ENCODE assay signal across 10 cellular contexts in the genomic region with DNA sequence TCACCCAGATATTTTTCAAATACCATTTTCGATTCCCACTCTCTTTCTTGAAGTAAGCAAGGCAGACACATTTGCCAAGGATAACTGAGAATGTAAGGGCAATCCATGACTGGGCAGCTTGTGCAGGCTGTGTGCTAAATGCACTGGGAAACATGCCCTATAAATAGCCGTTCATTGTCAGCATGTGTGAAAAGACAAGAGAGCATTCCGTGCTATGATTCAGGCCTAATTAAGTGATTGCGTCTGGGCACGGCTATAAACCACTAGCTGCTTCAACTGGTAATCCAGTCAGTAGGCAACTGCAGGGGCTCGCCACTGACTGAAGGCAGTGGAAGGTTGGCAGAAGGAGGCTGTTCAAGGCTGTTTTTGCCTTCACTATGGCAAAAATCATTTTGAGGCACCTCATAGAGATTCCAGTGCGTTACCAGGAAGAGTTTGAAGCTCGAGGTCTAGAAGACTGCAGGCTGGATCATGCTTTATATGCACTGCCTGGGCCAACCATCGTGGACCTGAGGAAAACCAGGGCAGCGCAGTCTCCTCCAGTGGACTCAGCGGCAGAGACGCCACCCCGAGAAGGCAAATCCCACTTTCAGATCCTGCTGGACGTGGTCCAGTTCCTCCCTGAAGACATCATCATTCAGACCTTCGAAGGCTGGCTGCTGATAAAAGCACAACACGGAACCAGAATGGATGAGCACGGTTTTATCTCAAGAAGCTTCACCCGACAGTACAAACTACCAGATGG. TPM values are rescaled to one million over a fixed set of nuclear protein-coding genes. Genes with fewer than 3 reads are reported as not detected.
DNase-seq lines count a peak whose midpoint lies in the region; ATAC-seq and TF ChIP-seq lines count a peak whose summit lies in the region.
"Had no signal": no experiment of that assay in that cellular context is flagged by ENCODE, and none has a peak within 500 bp of the region (broad histone marks: within the 10 kb centered on the region; RNA-seq: fewer than 3 reads in every experiment).

A gene with protein sequence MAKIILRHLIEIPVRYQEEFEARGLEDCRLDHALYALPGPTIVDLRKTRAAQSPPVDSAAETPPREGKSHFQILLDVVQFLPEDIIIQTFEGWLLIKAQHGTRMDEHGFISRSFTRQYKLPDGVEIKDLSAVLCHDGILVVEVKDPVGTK (plus strand): TSS at position 287 of the 745 bp plus-strand sequence. CDS start 91 bp downstream, at position 378.

- TF ChIP-seq EP300 in SK-N-SH (IDR thresholded peaks at IDR 0.05; ENCODE audit: borderline replicate concordance in 1 of 2, low read depth in 1 of 2, low read length in 1 of 2) = no peak

- H3K4me3 ChIP-seq in GM23248 (peak within 1 kb of the TSS; percentile 36), SK-N-SH (ENCODE audit: low read depth in 2 of 2, low read length in 1 of 2) (peak within 1 kb of the TSS in 1 of 2 experiments; percentile 25; a peak in 2 of 4 replicates)

- H3K9me2 ChIP-seq in GM23248 (ENCODE audit: insufficient read depth) (no peaks in the 10 kb centered on the region), SK-N-SH (no peaks in the 10 kb centered on the region)

- peaks cover 26% of the 10 kb centered on the region for H3K27me3 Mint-ChIP-seq in activated CD8-positive, alpha-beta memory T cell treated with anti-CD3 and anti-CD28 coated beads, Interleukin-2, amount 10 ng/mL, durations not matched to agents 7 days and 5 days

- H3K9me3 ChIP-seq in GM23248 (ENCODE audit: low read depth) = no peaks in the 10 kb centered on the region
- H3K9me3 ChIP-seq in SK-N-SH = no peaks in the 10 kb centered on the region

- H3K27me3 ChIP-seq in GM23248 (replicated peaks; ENCODE audit: insufficient read depth) (no peaks in the 10 kb centered on the region), SK-N-SH (ENCODE audit: insufficient read depth) (no peaks in the 10 kb centered on the region)

- no peaks in the 10 kb centered on the region for H3K36me3 Mint-ChIP-seq in activated CD8-positive, alpha-beta memory T cell treated with anti-CD3 and anti-CD28 coated beads, Interleukin-2, amount 10 ng/mL, durations not matched to agents 7 days and 5 days

- H3K27ac ChIP-seq in GM23248 = peak within 1 kb of the TSS; percentile 69
- H3K27ac ChIP-seq in SK-N-SH (ENCODE audit: low read depth in 2 of 2, low read length in 1 of 2) = peak within 1 kb of the TSS; percentile 44 to 78; a peak in 2 of 4 replicates

- H3K36me3 ChIP-seq in GM23248 (ENCODE audit: low read depth) (no peaks in the 10 kb centered on the region), SK-N-SH (replicated peaks in 1 of 2; ENCODE audit: control insufficient read depth in 1 of 2, insufficient read depth in 2 of 2, low read length in 1 of 2) (no peaks in the 10 kb centered on the region)

- H3K27ac Mint-ChIP-seq in activated CD8-positive, alpha-beta memory T cell treated with anti-CD3 and anti-CD28 coated beads, Interleukin-2, amount 10 ng/mL, durations not matched to agents 7 days and 5 days = no peak within 1 kb of the TSS

- H4K20me1 ChIP-seq in GM23248 (ENCODE audit: insufficient read depth) (no peaks in the 10 kb centered on the region), SK-N-SH (ENCODE audit: insufficient read depth) (no peaks in the 10 kb centered on the region)

- peak; percentile 83 for ATAC-seq in Right ventricle myocardium inferior
- ATAC-seq in sciatic nerve = peak; percentile 28
- no peak for ATAC-seq in activated CD8-positive, alpha-beta memory T cell treated with anti-CD3 and anti-CD28 coated beads, Interleukin-2, amount 10 ng/mL, durations not matched to agents 7 days and 5 days
- ATAC-seq in HG02759 (IDR thresholded peaks at IDR 0.05; ENCODE audit: unreplicated experiment) = no peak
- ATAC-seq in HG03097 (IDR thresholded peaks at IDR 0.05; ENCODE audit: low FRiP score, unreplicated experiment) = no peak

- WGBS in GM23248 (ENCODE audit: low coverage in 1 of 2, low lambda C conversion rate in 2 of 2, missing lambda C conversion rate in 2 of 2), 2 experiments = 27 to 34% methylated on average over 18 of the region's 18 CpGs
- WGBS in SK-N-SH (ENCODE audit: low lambda C conversion rate) = 36% methylated on average over 18 of the region's 18 CpGs

- TF ChIP-seq RAD21 in SK-N-SH (IDR thresholded peaks at IDR 0.05; ENCODE audit: low read length) = no peak

- no peak for TF ChIP-seq CTCF in SK-N-SH (IDR thresholded peaks at IDR 0.05)

- CTCF ChIA-PET in SK-N-SH (lab: Yijun Ruan, JAX) = interaction anchor here (1.0 to 2.4 kb wide), 3 partner anchors 34 to 451 kb away, joined by 3 to 17 read pairs (median 3); no protein-coding TSS in a partner anchor
- CTCF ChIA-PET in activated CD8-positive, alpha-beta memory T cell treated with anti-CD3 and anti-CD28 coated beads, Interleukin-2, amount 10 ng/mL, durations not matched to agents 7 days and 5 days (lab: Charles Lee) = no interaction called here

- H3K9me3 Mint-ChIP-seq in activated CD8-positive, alpha-beta memory T cell treated with anti-CD3 and anti-CD28 coated beads, Interleukin-2, amount 10 ng/mL, durations not matched to agents 7 days and 5 days (ENCODE audit: low read depth) = no peaks in the 10 kb centered on the region

- H3K4me1 ChIP-seq in GM23248 (ENCODE audit: insufficient read depth) = peaks cover 47% of the 10 kb centered on the region
- H3K4me1 ChIP-seq in SK-N-SH (ENCODE audit: control insufficient read depth in 1 of 2, insufficient read depth in 2 of 2, low read depth in 1 of 2, low read length in 1 of 2) = peaks cover 5 to 23% of the 10 kb centered on the region in 2 experiments; a peak in 3 of 4 replicates

- POLR2A ChIA-PET in SK-N-SH (lab: Yijun Ruan, JAX) = no interaction called here

- H3K9ac ChIP-seq in GM23248 (peak within 1 kb of the TSS; percentile 31), SK-N-SH (no peak within 1 kb of the TSS)

- in situ Hi-C loops in GM23248 (cut with MboI) = no loop called here

- H3K4me2 ChIP-seq in GM23248 (ENCODE audit: unreplicated experiment) (peak within 1 kb of the TSS; percentile 77), SK-N-SH (peak within 1 kb of the TSS; percentile 14)

- no peaks in the 10 kb centered on the region for H3K4me1 Mint-ChIP-seq in activated CD8-positive, alpha-beta memory T cell treated with anti-CD3 and anti-CD28 coated beads, Interleukin-2, amount 10 ng/mL, durations not matched to agents 7 days and 5 days

- H3K79me2 ChIP-seq in GM23248 (ENCODE audit: insufficient read depth) (no peaks in the 10 kb centered on the region), SK-N-SH (ENCODE audit: insufficient read depth) (no peaks in the 10 kb centered on the region)

- peak within 1 kb of the TSS; percentile 23; the same call in 1 of the 2 replicates for H2AFZ ChIP-seq in GM23248
- peak within 1 kb of the TSS; percentile 39; the same call in 1 of the 2 replicates for H2AFZ ChIP-seq in SK-N-SH (ENCODE audit: low read depth)

- H3F3A ChIP-seq in GM23248 (ENCODE audit: insufficient read depth) (peaks cover 47% of the 10 kb centered on the region), SK-N-SH (replicated peaks; ENCODE audit: insufficient read depth) (no peaks in the 10 kb centered on the region)

- no peak within 1 kb of the TSS for H3K4me3 Mint-ChIP-seq in activated CD8-positive, alpha-beta memory T cell treated with anti-CD3 and anti-CD28 coated beads, Interleukin-2, amount 10 ng/mL, durations not matched to agents 7 days and 5 days

- intact Hi-C loops in Right ventricle myocardium inferior (cut with DNase I) (loop anchor here (1.0 kb wide), 1 partner anchor 34 kb away; no protein-coding TSS in a partner anchor), sciatic nerve (cut with DNase I) (loop anchor here (10.0 kb wide), 1 partner anchor 811 kb away; no protein-coding TSS in a partner anchor)

- DNase-seq in GM23248 = peak; percentile 97
- DNase-seq in SK-N-SH = no peak
- DNase-seq in Right ventricle myocardium inferior (ENCODE audit: missing footprints) = peak; percentile 80
- DNase-seq in sciatic nerve (ENCODE audit: low spot score) = no peak
- no peak for DNase-seq in activated CD8-positive, alpha-beta memory T cell treated with anti-CD3 and anti-CD28 coated beads, Interleukin-2, amount 10 ng/mL, durations not matched to agents 7 days and 5 days
- no peak for DNase-seq in NCI-H2081 treated with DMSO at 0.1 percent for 48 hours (lab: John Stamatoyannopoulos, UW)
- DNase-seq: hippocampal formation had no signal

TF ChIP-seq in SK-N-SH, 30 proteins besides CTCF, POLR2A, EP300 and RAD21 (continues in another document):
- TF ChIP-seq NRF1 (IDR thresholded peaks at IDR 0.05; ENCODE audit: low read depth, low read length) (no peak), MEF2A (IDR thresholded peaks at IDR 0.05; ENCODE audit: borderline replicate concordance, low read depth) (no peak; the same call in 1 of the 2 replicates), TEAD4 (IDR thresholded peaks at IDR 0.05; ENCODE audit: borderline replicate concordance, insufficient read depth) (no peak), ELF1 (IDR thresholded peaks at IDR 0.05) (no peak), FOSL2 (IDR thresholded peaks at IDR 0.05; ENCODE audit: borderline replicate concordance, low read depth) (no peak), GABPA (IDR thresholded peaks at IDR 0.05; ENCODE audit: low read depth) (no peak), GATA2 (CRISPR knock-in tag; IDR thresholded peaks at IDR 0.05) (no peak), MXI1 (IDR thresholded peaks at IDR 0.05; ENCODE audit: low read depth, low read length) (no peak), FOXM1 (IDR thresholded peaks at IDR 0.05; ENCODE audit: low read depth) (no peak), TCF12 (IDR thresholded peaks at IDR 0.05) (peak; percentile 82), RCOR1 (IDR thresholded peaks at IDR 0.05; ENCODE audit: low read length) (no peak), SIN3A (IDR thresholded peaks at IDR 0.05; ENCODE audit: borderline replicate concordance, low read depth, low read length) (no peak)
- TF ChIP-seq, protein P1, sequence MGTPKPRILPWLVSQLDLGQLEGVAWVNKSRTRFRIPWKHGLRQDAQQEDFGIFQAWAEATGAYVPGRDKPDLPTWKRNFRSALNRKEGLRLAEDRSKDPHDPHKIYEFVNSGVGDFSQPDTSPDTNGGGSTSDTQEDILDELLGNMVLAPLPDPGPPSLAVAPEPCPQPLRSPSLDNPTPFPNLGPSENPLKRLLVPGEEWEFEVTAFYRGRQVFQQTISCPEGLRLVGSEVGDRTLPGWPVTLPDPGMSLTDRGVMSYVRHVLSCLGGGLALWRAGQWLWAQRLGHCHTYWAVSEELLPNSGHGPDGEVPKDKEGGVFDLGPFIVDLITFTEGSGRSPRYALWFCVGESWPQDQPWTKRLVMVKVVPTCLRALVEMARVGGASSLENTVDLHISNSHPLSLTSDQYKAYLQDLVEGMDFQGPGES (IDR thresholded peaks at IDR 0.05; ENCODE audit: low read depth, low read length) = no peak

RNA-seq across cellular contexts. Expression of the gene that starts here (rescaled TPM):
- total RNA-seq in GM23248 (2014; rRNA removed; shearing (Covaris generic)) = 4.1 and 12.3 TPM in 2 replicates
- polyA plus RNA-seq in GM23248 (2016; fragmentation: Nextera tagmentation; extraction: Ambion mirVana) = 5.4 and 8.0 TPM in 2 replicates
- polyA plus RNA-seq in SK-N-SH (2012; rRNA removed) = 3.3 TPM in 2 replicates
- 3.1 TPM in 2 replicates for polyA plus RNA-seq in SK-N-SH (2012; cell fraction: cytosol; rRNA removed)
- 3.2 and 4.2 TPM in 2 replicates for polyA plus RNA-seq in SK-N-SH (2012; cell fraction: nucleus; rRNA removed)
- total RNA-seq in Right ventricle myocardium inferior = 549 TPM
- not detected for total RNA-seq in sciatic nerve
- not detected for total RNA-seq in activated CD8-positive, alpha-beta memory T cell treated with anti-CD3 and anti-CD28 coated beads, Interleukin-2, amount 10 ng/mL, durations not matched to agents 7 days and 5 days
- total RNA-seq: HT1080 had no signal

Comparison
In these comparisons a context has a peak if more than half of its experiments do, and no peak if none do; other contexts are left out.
1. RNA of the gene that starts here (total RNA-seq): 549 TPM in Right ventricle myocardium inferior (single experiment); 4.1 to 12.3 TPM in GM23248, not detected in sciatic nerve (single experiment) and not detected in activated CD8-positive, alpha-beta memory T cell treated with anti-CD3 and anti-CD28 coated beads, Interleukin-2, amount 10 ng/mL, durations not matched to agents 7 days and 5 days; every median in the first group is over 10 times any median in the second.
2. Peak in ATAC-seq in sciatic nerve; RNA of the gene not detected or under 1 TPM.
3. DNase-seq: peak in GM23248 (single experiment) and Right ventricle myocardium inferior (single experiment); none in SK-N-SH (single experiment), sciatic nerve (single experiment), activated CD8-positive, alpha-beta memory T cell treated with anti-CD3 and anti-CD28 coated beads, Interleukin-2, amount 10 ng/mL, durations not matched to agents 7 days and 5 days (single experiment) and NCI-H2081 treated with DMSO at 0.1 percent for 48 hours (single experiment).